Comparison of ENCODE assay signal across 14 cellular contexts in genomic region chr15:60793656-60794055, GRCh38.
"Had no signal": no experiment of that assay in that cellular context is flagged by ENCODE, and none has a peak within 500 bp of the region (broad histone marks: within the 10 kb centered on the region; RNA-seq: fewer than 3 reads in every experiment).

No MANE protein-coding gene starts in this region.

- H3K4me3 Mint-ChIP-seq: activated CD4-positive, alpha-beta T cell treated with anti-CD3 and anti-CD28 coated beads, Interleukin-2, amount 10 ng/mL, durations not matched to agents 7 days and 5 days; natural killer cell treated with Interleukin-12 subunit alpha and Interleukin-12 subunit beta and Interleukin-15 and Interleukin-18, amount 100 ng/mL, for 72 hours; stimulated activated naive CD8-positive, alpha-beta T cell treated with anti-CD3 and anti-CD28 coated beads, Interleukin-15, amount 100 ng/mL, for 72 hours had no signal

- H3K27me3 ChIP-seq: spleen, upper lobe of left lung had no signal

- H3K36me3 ChIP-seq: prostate gland, spleen, upper lobe of left lung had no signal

- H3K4me3 ChIP-seq: coronary artery, prostate gland, spleen, upper lobe of left lung had no signal

- H3K27me3 Mint-ChIP-seq: natural killer cell treated with Interleukin-12 subunit alpha and Interleukin-12 subunit beta and Interleukin-15 and Interleukin-18, amount 100 ng/mL, for 72 hours; stimulated activated naive CD8-positive, alpha-beta T cell treated with anti-CD3 and anti-CD28 coated beads, Interleukin-15, amount 100 ng/mL, for 72 hours had no signal

- H3K27ac ChIP-seq: coronary artery, prostate gland, spleen, upper lobe of left lung had no signal

- DNase-seq: activated CD4-positive, alpha-beta T cell treated with anti-CD3 and anti-CD28 coated beads, Interleukin-2, amount 10 ng/mL, durations not matched to agents 7 days and 5 days; activated naive CD4-positive, alpha-beta T cell treated with anti-CD3 and anti-CD28 coated beads, Interleukin-2, amount 50 U/mL, for 16 hours; hypothalamus; occipital lobe; spleen; stimulated activated naive CD8-positive, alpha-beta T cell treated with anti-CD3 and anti-CD28 coated beads, Interleukin-15, amount 100 ng/mL, for 72 hours; T-helper 2 cell; upper lobe of left lung had no signal

- ATAC-seq: esophagus mucosa; natural killer cell treated with Interleukin-12 subunit alpha and Interleukin-12 subunit beta and Interleukin-15 and Interleukin-18, amount 100 ng/mL, for 72 hours; sciatic nerve; stimulated activated naive CD8-positive, alpha-beta T cell treated with anti-CD3 and anti-CD28 coated beads, Interleukin-15, amount 100 ng/mL, for 72 hours had no signal

- H3K27ac Mint-ChIP-seq: activated CD4-positive, alpha-beta T cell treated with anti-CD3 and anti-CD28 coated beads, Interleukin-2, amount 10 ng/mL, durations not matched to agents 7 days and 5 days; activated T-helper 2 cell treated with anti-CD3 and anti-CD28 coated beads, Interferon-gamma antibody, Interleukin-2, Interleukin-4, amounts not matched to agents 10 μg/mL and 5 μg/mL and 100 μg/mL, durations not matched to agents 14 hours and 24 hours and 36 hours; natural killer cell treated with Interleukin-12 subunit alpha and Interleukin-12 subunit beta and Interleukin-15 and Interleukin-18, amount 100 ng/mL, for 72 hours; stimulated activated naive CD8-positive, alpha-beta T cell treated with anti-CD3 and anti-CD28 coated beads, Interleukin-15, amount 100 ng/mL, for 72 hours had no signal

- H3K9me3 ChIP-seq: prostate gland had no signal

- H3K4me1 ChIP-seq: prostate gland, upper lobe of left lung had no signal
